21 cellular contexts compared by ENCODE assay signal in genomic region chr6:87945966-87946365, GRCh38.
A peak's percentile ranks its signal among the peaks of the same experiment; 100 is the strongest.
DNase-seq lines count a peak whose midpoint lies in the region; ATAC-seq, FAIRE-seq and TF ChIP-seq lines count a peak whose summit lies in the region.
"Had no signal": no experiment of that assay in that cellular context is flagged by ENCODE, and none has a peak within 500 bp of the region (broad histone marks: within the 10 kb centered on the region; RNA-seq: fewer than 3 reads in every experiment).

No MANE protein-coding gene starts in this region.

- WGBS in aorta, 2 donors = 2 to 6% methylated on average over 5 of the region's 5 CpGs

- H3K36me3 Mint-ChIP-seq in MCF 10A (ENCODE audit: insufficient read depth, unreplicated experiment) = no peaks in the 10 kb centered on the region
- H3K36me3 Mint-ChIP-seq in astrocyte (ENCODE audit: low read depth, unreplicated experiment) = no peaks in the 10 kb centered on the region
- H3K36me3 Mint-ChIP-seq: activated CD8-positive, alpha-beta memory T cell treated with anti-CD3 and anti-CD28 coated beads, Interleukin-2, amount 10 ng/mL, durations not matched to agents 7 days and 5 days had no signal

- H3K4me1 Mint-ChIP-seq in MCF 10A (ENCODE audit: insufficient read depth, unreplicated experiment) = peaks cover 23% of the 10 kb centered on the region
- peaks cover 22% of the 10 kb centered on the region for H3K4me1 Mint-ChIP-seq in astrocyte (ENCODE audit: low read depth, unreplicated experiment)
- H3K4me1 Mint-ChIP-seq: activated CD8-positive, alpha-beta memory T cell treated with anti-CD3 and anti-CD28 coated beads, Interleukin-2, amount 10 ng/mL, durations not matched to agents 7 days and 5 days had no signal

- no peak overlapping the region for H2AFZ ChIP-seq in astrocyte (ENCODE audit: low read depth, low read length)
- H2AFZ ChIP-seq: PC-9 had no signal

- H3K36me3 ChIP-seq in breast epithelium (no peaks in the 10 kb centered on the region), astrocyte (ENCODE audit: insufficient read depth, low read length) (no peaks in the 10 kb centered on the region), aorta (ENCODE audit: control insufficient read depth in 1 of 2, insufficient read depth in 2 of 2, low read length in 1 of 2) (no peaks in the 10 kb centered on the region)

- H3K4me1 ChIP-seq in breast epithelium = no peaks in the 10 kb centered on the region
- no peaks in the 10 kb centered on the region for H3K4me1 ChIP-seq in astrocyte (ENCODE audit: insufficient read depth, low read length)
- peaks cover 0 to 13% of the 10 kb centered on the region in 2 donors for H3K4me1 ChIP-seq in aorta (ENCODE audit: control insufficient read depth in 1 of 2, insufficient read depth in 2 of 2, low read length in 2 of 2)
- H3K4me1 ChIP-seq: parathyroid adenoma had no signal

- DNase-seq in breast epithelium (ENCODE audit: low spot score in 2 of 2) (peak in 1 of 2 donors; percentile 54), MCF 10A (ENCODE audit: unreplicated experiment) (no peak), astrocyte (ENCODE audit: low read depth) (no peak), inferior parietal cortex (ENCODE audit: extremely low spot score) (peak; percentile 64), aorta (no peak), COLO829 (ENCODE audit: low spot score) (no peak), NCI-H187 treated with DMSO at 0.1 percent for 48 hours (lab: John Stamatoyannopoulos, UW) (no peak)
- no peak for DNase-seq in stimulated activated naive CD8-positive, alpha-beta T cell treated with anti-CD3 and anti-CD28 coated beads, Interleukin-15, Interleukin-2, amounts not matched to agents 100 U/mL and 50 U/mL, for 24 hours
- DNase-seq: activated CD8-positive, alpha-beta memory T cell treated with anti-CD3 and anti-CD28 coated beads, Interleukin-2, amount 10 ng/mL, durations not matched to agents 7 days and 5 days; activated gamma-delta T cell; DMS53; H9; KG1; NCI-H1105 treated with DMSO at 0.1 percent for 48 hours; NCI-H510A treated with DMSO at 0.1 percent for 48 hours; PC-9; trophoblast cell had no signal

- H3K27ac Mint-ChIP-seq in MCF 10A (ENCODE audit: low read depth, unreplicated experiment) (no peak overlapping the region), astrocyte (ENCODE audit: unreplicated experiment) (peak overlapping the region; percentile 6)
- H3K27ac Mint-ChIP-seq: activated CD8-positive, alpha-beta memory T cell treated with anti-CD3 and anti-CD28 coated beads, Interleukin-2, amount 10 ng/mL, durations not matched to agents 7 days and 5 days; H9 had no signal

- no peaks in the 10 kb centered on the region for H3K79me2 ChIP-seq in astrocyte (ENCODE audit: insufficient read depth, low read length)
- H3K79me2 ChIP-seq: parathyroid adenoma had no signal

- CTCF ChIA-PET in MCF 10A (lab: Yijun Ruan, JAX) = interaction anchor here (0.6 to 6.8 kb wide), 2 partner anchors 14 to 952 kb away, joined by 3 to 83 read pairs; no protein-coding TSS in a partner anchor

- no TSS peak for BruUV-seq in MCF 10A (replicated peaks; lab: Mats Ljungman, UMichigan)

- H3K4me3 Mint-ChIP-seq in MCF 10A (ENCODE audit: unreplicated experiment) (no peak overlapping the region), astrocyte (ENCODE audit: unreplicated experiment) (no peak overlapping the region)
- H3K4me3 Mint-ChIP-seq: activated CD8-positive, alpha-beta memory T cell treated with anti-CD3 and anti-CD28 coated beads, Interleukin-2, amount 10 ng/mL, durations not matched to agents 7 days and 5 days; H9 had no signal

- H3K27me3 Mint-ChIP-seq in MCF 10A (ENCODE audit: insufficient read depth, unreplicated experiment) (peaks cover 11% of the 10 kb centered on the region), astrocyte (ENCODE audit: low read depth, unreplicated experiment) (peaks cover 3% of the 10 kb centered on the region)

- ATAC-seq in aorta (ENCODE audit: low FRiP score) = peak; percentile 53
- ATAC-seq in stimulated activated naive CD8-positive, alpha-beta T cell treated with anti-CD3 and anti-CD28 coated beads, Interleukin-15, Interleukin-2, amounts not matched to agents 100 U/mL and 50 U/mL, for 24 hours = no peak
- ATAC-seq: activated CD8-positive, alpha-beta memory T cell treated with anti-CD3 and anti-CD28 coated beads, Interleukin-2, amount 10 ng/mL, durations not matched to agents 7 days and 5 days had no signal

- H3K4me2 ChIP-seq in astrocyte (ENCODE audit: low read length) = no peak overlapping the region
- H3K4me2 ChIP-seq: PC-9 had no signal

- intact Hi-C loops in breast epithelium (cut with DNase I; ENCODE audit: low total_unique reads) = no loop called here
- intact Hi-C loops in MCF 10A (cut with micrococcal nuclease) = no loop called here
- intact Hi-C loops in aorta (cut with DNase I) = no loop called here

- H3K9me3 ChIP-seq in breast epithelium (no peaks in the 10 kb centered on the region), astrocyte (ENCODE audit: insufficient read depth, low read depth, low read length) (no peaks in the 10 kb centered on the region), aorta (ENCODE audit: control insufficient read depth, low read length) (no peaks in the 10 kb centered on the region)

- no peaks in the 10 kb centered on the region for H3K9me3 Mint-ChIP-seq in MCF 10A (ENCODE audit: unreplicated experiment)
- H3K9me3 Mint-ChIP-seq in astrocyte (ENCODE audit: unreplicated experiment) = no peaks in the 10 kb centered on the region
- H3K9me3 Mint-ChIP-seq: H9 had no signal

- H3K4me3 ChIP-seq in breast epithelium = no peak overlapping the region
- no peak overlapping the region for H3K4me3 ChIP-seq in astrocyte (ENCODE audit: insufficient read depth, low read depth, low read length)
- no peak overlapping the region for H3K4me3 ChIP-seq in aorta (ENCODE audit: low read length in 2 of 2)
- H3K4me3 ChIP-seq: coronary artery, PC-9, SK-N-MC had no signal

- TF ChIP-seq POLR2A in breast epithelium (IDR thresholded peaks at IDR 0.05) = no peak

- FAIRE-seq in astrocyte (lab: Jason Lieb, UNC) = no peak
- FAIRE-seq: A204.1 had no signal

- TF ChIP-seq CTCF in breast epithelium (IDR thresholded peaks at IDR 0.05) = no peak
- no peak for TF ChIP-seq CTCF in MCF 10A (IDR thresholded peaks at IDR 0.05; ENCODE audit: unreplicated experiment)
- no peak for TF ChIP-seq CTCF in astrocyte (IDR thresholded peaks at IDR 0.05; ENCODE audit: insufficient read depth, low read depth, low read length)

- H3K27ac ChIP-seq in breast epithelium (peak overlapping the region; percentile 76 to 77), astrocyte (ENCODE audit: low read depth, low read length) (no peak overlapping the region), aorta (ENCODE audit: low read depth in 1 of 2, low read length in 2 of 2) (no peak overlapping the region)
- H3K27ac ChIP-seq: parathyroid adenoma, PC-9, SK-N-MC had no signal

- H3K27me3 ChIP-seq in breast epithelium (no peaks in the 10 kb centered on the region), astrocyte (ENCODE audit: insufficient read depth, low read length) (peaks cover 2% of the 10 kb centered on the region), aorta (ENCODE audit: control insufficient read depth in 1 of 2, insufficient read depth in 2 of 2, low read length in 1 of 2) (no peaks in the 10 kb centered on the region)

- no peaks in the 10 kb centered on the region for H4K20me1 ChIP-seq in astrocyte (ENCODE audit: insufficient read depth, low read length)

- no peak overlapping the region for H3K9ac ChIP-seq in astrocyte (ENCODE audit: low read length)
- H3K9ac ChIP-seq: parathyroid adenoma had no signal

- POLR2A ChIA-PET in MCF 10A (lab: Yijun Ruan, JAX) = no interaction called here

Comparison
In these comparisons a context has a peak if more than half of its experiments do, and no peak if none do; other contexts are left out.
1. H3K27ac ChIP-seq: peak in breast epithelium (2 of 2); none in astrocyte (single experiment) and aorta (0 of 2).